Comparison of ENCODE assay signal across 8 cellular contexts in the genomic region with DNA sequence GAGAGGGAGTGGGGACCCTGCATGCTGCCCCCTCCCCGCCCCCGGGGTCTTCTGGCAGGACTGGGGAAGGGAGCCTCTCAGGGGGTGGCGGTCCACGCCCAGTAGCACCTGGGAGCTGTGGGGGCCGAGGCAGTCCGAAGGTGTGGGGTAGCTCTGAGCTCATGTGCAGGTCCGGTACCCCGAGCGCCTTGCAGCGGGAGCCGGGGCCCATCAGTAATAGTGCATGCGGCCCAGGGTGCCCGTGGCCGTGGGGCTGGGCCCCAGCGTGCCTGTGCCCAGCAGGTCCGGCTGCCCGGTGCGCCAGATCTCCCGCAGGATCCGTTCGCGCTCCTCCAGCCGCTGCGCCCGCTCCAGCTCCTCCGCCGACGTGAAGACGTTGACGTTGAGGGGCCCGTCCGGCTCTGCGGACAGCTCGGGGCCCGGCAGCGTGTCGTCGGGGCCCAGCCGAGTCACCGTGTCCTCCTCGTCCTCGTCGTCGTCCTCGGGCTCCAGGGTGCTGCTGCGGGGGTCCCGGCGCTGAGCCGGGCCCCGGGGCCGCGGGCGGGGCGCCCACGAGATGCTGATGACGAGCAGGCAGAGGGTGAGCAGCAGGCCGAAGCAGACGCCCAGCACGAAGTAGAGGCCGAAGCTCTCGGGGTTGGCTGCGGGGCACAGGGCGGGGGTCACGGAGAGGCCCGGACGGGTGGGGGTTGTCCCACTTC. TPM values are rescaled to one million over a fixed set of nuclear protein-coding genes. Genes with fewer than 3 reads are reported as not detected.
DNase-seq lines count a peak whose midpoint lies in the region; ATAC-seq, FAIRE-seq and TF ChIP-seq lines count a peak whose summit lies in the region.

No MANE protein-coding gene starts in this region.

- FAIRE-seq in frontal cortex (lab: Jason Lieb, UNC): no peak

- H3K27me3 Mint-ChIP-seq in stimulated activated naive CD8-positive, alpha-beta T cell treated with anti-CD3 and anti-CD28 coated beads, Interleukin-15, amount 100 ng/mL, for 72 hours: peaks cover 27% of the 10 kb centered on the region

- ATAC-seq in stimulated activated naive CD8-positive, alpha-beta T cell treated with anti-CD3 and anti-CD28 coated beads, Interleukin-15, amount 100 ng/mL, for 72 hours: peak; percentile 21

- in situ Hi-C loops in astrocyte of the cerebellum (cut with HindIII; ENCODE audit: low sequenced_read_pairs): no loop called here

- H3K27me3 ChIP-seq in kidney epithelial cell (ENCODE audit: control insufficient read depth, insufficient read depth, low read length) (no peaks in the 10 kb centered on the region), WERI-Rb-1 (ENCODE audit: insufficient read depth, low read depth, severe bottlenecking) (no peaks in the 10 kb centered on the region)

- no peaks in the 10 kb centered on the region for H3K9me3 Mint-ChIP-seq in stimulated activated naive CD8-positive, alpha-beta T cell treated with anti-CD3 and anti-CD28 coated beads, Interleukin-15, amount 100 ng/mL, for 72 hours

- H3K9me3 ChIP-seq in WERI-Rb-1 (ENCODE audit: severe bottlenecking): no peaks in the 10 kb centered on the region

- H3K27ac ChIP-seq in WERI-Rb-1: no peak overlapping the region

- DNase-seq in NCI-H1105 treated with DMSO at 0.1 percent for 48 hours (lab: John Stamatoyannopoulos, UW): peak; percentile 10
- no peak for DNase-seq in NCI-H1105 (lab: John Stamatoyannopoulos, UW)
- no peak for DNase-seq in astrocyte of the cerebellum (ENCODE audit: low read depth)
- no peak for DNase-seq in kidney epithelial cell (ENCODE audit: low read depth)
- DNase-seq in stimulated activated naive CD8-positive, alpha-beta T cell treated with anti-CD3 and anti-CD28 coated beads, Interleukin-15, amount 100 ng/mL, for 72 hours: peak in 1 of 2 donors; percentile 13
- DNase-seq in NCI-H2196 treated with DMSO at 0.1 percent for 48 hours (lab: John Stamatoyannopoulos, UW; ENCODE audit: unreplicated experiment): no peak
- DNase-seq in frontal cortex (ENCODE audit: low spot score in 2 of 2): no peak
- no peak for DNase-seq in WERI-Rb-1

- H3K4me1 Mint-ChIP-seq in stimulated activated naive CD8-positive, alpha-beta T cell treated with anti-CD3 and anti-CD28 coated beads, Interleukin-15, amount 100 ng/mL, for 72 hours: peaks cover 46% of the 10 kb centered on the region

- H3K4me3 ChIP-seq in astrocyte of the cerebellum (ENCODE audit: low read depth, low read length) (peak overlapping the region; percentile 86), kidney epithelial cell (ENCODE audit: low read depth, low read length) (peak overlapping the region; percentile 72), WERI-Rb-1 (ENCODE audit: low read depth, low read length) (no peak overlapping the region)

- H3K36me3 ChIP-seq in kidney epithelial cell (ENCODE audit: control insufficient read depth, insufficient read depth, low read length): no peaks in the 10 kb centered on the region
- no peaks in the 10 kb centered on the region for H3K36me3 ChIP-seq in WERI-Rb-1

- no peak overlapping the region for H3K27ac Mint-ChIP-seq in stimulated activated naive CD8-positive, alpha-beta T cell treated with anti-CD3 and anti-CD28 coated beads, Interleukin-15, amount 100 ng/mL, for 72 hours

- peak overlapping the region; percentile 76 to 89 for H3K4me3 Mint-ChIP-seq in stimulated activated naive CD8-positive, alpha-beta T cell treated with anti-CD3 and anti-CD28 coated beads, Interleukin-15, amount 100 ng/mL, for 72 hours

- TF ChIP-seq CTCF in astrocyte of the cerebellum (IDR thresholded peaks at IDR 0.05; ENCODE audit: low read depth, low read length, missing control alignments) (no peak), kidney epithelial cell (IDR thresholded peaks at IDR 0.05; ENCODE audit: insufficient read depth, low read length, poor library complexity, severe bottlenecking) (no peak), WERI-Rb-1 (IDR thresholded peaks at IDR 0.05; ENCODE audit: low read depth, low read length) (no peak)

RNA-seq across cellular contexts. Expression of gene EVA1B, which starts 1.2 kb away (rescaled TPM):
- total RNA-seq in kidney epithelial cell: 138 and 139 TPM in 2 replicates
- 3.7 TPM for total RNA-seq in frontal cortex

RNA-seq across cellular contexts. Expression of gene SH3D21, which starts 16.1 kb away (rescaled TPM):
- total RNA-seq in kidney epithelial cell (1.7 and 1.9 TPM in 2 replicates), frontal cortex (0.82 TPM)

Comparison
In these comparisons a context has a peak if more than half of its experiments do, and no peak if none do; other contexts are left out.
1. RNA of gene EVA1B, which starts 1.2 kb away (total RNA-seq): 138 to 139 TPM in kidney epithelial cell; 3.7 TPM in frontal cortex (single experiment); every median in the first group is over 10 times any median in the second.